2 cellular contexts compared by ENCODE assay signal in the genomic region with DNA sequence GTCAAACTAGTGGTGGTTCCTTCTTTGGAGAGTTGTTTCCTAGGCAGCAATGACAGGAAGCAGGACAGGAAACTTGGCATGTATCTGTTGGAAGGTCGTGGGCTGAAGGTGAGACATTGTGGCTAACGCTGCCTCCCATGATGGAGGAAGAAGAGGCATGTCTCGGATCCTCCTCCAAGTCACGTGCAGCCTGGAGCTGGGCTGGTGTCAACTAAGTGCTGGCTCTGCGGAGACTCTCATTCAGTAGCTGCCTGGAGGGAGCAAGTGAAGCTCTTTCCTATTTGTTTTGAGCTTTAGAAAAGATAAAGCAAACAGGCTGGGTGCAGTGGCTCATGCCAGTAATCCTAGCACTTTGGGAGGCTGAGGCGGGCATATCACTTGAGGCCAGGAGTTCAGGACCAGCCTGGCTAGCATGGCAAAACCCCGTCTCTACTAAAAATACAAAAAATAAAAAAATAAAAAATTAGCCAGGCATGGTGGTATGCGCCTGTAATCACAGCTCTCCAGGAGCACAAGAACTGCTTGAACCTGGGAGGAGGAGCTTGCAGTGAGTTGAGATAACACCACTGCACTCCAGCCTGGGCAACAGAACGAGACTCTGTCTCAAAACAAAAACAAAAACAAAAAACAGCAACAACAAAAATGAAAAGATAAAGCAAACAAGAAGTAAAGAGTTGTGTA.
TF ChIP-seq lines count a peak whose summit lies in the region.

No MANE protein-coding gene starts in this region.

TF ChIP-seq in K562, 482 proteins besides CTCF, POLR2A, EP300 and RAD21 (continues in another document):
- TF ChIP-seq, protein P1, sequence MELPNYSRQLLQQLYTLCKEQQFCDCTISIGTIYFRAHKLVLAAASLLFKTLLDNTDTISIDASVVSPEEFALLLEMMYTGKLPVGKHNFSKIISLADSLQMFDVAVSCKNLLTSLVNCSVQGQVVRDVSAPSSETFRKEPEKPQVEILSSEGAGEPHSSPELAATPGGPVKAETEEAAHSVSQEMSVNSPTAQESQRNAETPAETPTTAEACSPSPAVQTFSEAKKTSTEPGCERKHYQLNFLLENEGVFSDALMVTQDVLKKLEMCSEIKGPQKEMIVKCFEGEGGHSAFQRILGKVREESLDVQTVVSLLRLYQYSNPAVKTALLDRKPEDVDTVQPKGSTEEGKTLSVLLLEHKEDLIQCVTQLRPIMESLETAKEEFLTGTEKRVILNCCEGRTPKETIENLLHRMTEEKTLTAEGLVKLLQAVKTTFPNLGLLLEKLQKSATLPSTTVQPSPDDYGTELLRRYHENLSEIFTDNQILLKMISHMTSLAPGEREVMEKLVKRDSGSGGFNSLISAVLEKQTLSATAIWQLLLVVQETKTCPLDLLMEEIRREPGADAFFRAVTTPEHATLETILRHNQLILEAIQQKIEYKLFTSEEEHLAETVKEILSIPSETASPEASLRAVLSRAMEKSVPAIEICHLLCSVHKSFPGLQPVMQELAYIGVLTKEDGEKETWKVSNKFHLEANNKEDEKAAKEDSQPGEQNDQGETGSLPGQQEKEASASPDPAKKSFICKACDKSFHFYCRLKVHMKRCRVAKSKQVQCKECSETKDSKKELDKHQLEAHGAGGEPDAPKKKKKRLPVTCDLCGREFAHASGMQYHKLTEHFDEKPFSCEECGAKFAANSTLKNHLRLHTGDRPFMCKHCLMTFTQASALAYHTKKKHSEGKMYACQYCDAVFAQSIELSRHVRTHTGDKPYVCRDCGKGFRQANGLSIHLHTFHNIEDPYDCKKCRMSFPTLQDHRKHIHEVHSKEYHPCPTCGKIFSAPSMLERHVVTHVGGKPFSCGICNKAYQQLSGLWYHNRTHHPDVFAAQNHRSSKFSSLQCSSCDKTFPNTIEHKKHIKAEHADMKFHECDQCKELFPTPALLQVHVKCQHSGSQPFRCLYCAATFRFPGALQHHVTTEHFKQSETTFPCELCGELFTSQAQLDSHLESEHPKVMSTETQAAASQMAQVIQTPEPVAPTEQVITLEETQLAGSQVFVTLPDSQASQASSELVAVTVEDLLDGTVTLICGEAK (IDR thresholded peaks at IDR 0.05): 0 out of 2 replicates have a peak, but pooled peaks have one; percentile 13
- TF ChIP-seq, protein P1 (CRISPR knock-in tag; IDR thresholded peaks at IDR 0.05): no peak
- TF ChIP-seq XRCC5 (IDR thresholded peaks at IDR 0.05; ENCODE audit: low read depth, low read length): no peak
- TF ChIP-seq NEUROD1 (IDR thresholded peaks at IDR 0.05; ENCODE audit: borderline replicate concordance, low read depth, low read length, partially characterized antibody): no peak
- TF ChIP-seq, protein P2, sequence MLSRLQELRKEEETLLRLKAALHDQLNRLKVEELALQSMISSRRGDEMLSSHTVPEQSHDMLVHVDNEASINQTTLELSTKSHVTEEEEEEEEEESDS (CRISPR knock-in tag; IDR thresholded peaks at IDR 0.05): no peak
- no peak for TF ChIP-seq JUNB (CRISPR knock-in tag; conservative IDR thresholded peaks at IDR 0.05)
- TF ChIP-seq ZC3H11A (IDR thresholded peaks at IDR 0.05; ENCODE audit: low read depth, low read length): no peak
- no peak for TF ChIP-seq SAFB (IDR thresholded peaks at IDR 0.05; ENCODE audit: borderline replicate concordance, low read depth, low read length)
- peak in 1 of 2 experiments; percentile 14; a peak in 1 of 4 replicates for TF ChIP-seq KDM1A (IDR thresholded peaks at IDR 0.05)
- TF ChIP-seq HCFC1 (IDR thresholded peaks at IDR 0.05; ENCODE audit: low read depth, low read length): no peak
- TF ChIP-seq, protein P3, sequence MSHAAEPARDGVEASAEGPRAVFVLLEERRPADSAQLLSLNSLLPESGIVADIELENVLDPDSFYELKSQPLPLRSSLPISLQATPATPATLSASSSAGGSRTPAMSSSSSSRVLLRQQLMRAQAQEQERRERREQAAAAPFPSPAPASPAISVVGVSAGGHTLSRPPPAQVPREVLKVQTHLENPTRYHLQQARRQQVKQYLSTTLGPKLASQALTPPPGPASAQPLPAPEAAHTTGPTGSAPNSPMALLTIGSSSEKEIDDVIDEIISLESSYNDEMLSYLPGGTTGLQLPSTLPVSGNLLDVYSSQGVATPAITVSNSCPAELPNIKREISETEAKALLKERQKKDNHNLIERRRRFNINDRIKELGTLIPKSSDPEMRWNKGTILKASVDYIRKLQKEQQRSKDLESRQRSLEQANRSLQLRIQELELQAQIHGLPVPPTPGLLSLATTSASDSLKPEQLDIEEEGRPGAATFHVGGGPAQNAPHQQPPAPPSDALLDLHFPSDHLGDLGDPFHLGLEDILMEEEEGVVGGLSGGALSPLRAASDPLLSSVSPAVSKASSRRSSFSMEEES (CRISPR knock-in tag; IDR thresholded peaks at IDR 0.05): peak; percentile 36; the same call in 1 of the 2 replicates
- 0 out of 4 replicates have a peak, but pooled peaks of 1 of the 2 experiments have one; percentile 20 for TF ChIP-seq RCOR1 (IDR thresholded peaks at IDR 0.05; ENCODE audit: borderline replicate concordance in 1 of 2, low read depth in 2 of 2, low read length in 2 of 2)
- TF ChIP-seq SNRNP70 (optimal IDR thresholded peaks at IDR 0.05; ENCODE audit: low read depth, low read length): no peak
- no peak for TF ChIP-seq ZFP1 (CRISPR knock-in tag; IDR thresholded peaks at IDR 0.05)
- TF ChIP-seq SIRT6 (IDR thresholded peaks at IDR 0.05; ENCODE audit: low read depth, low read length): no peak

TF ChIP-seq in HepG2, 621 proteins besides CTCF, POLR2A, EP300 and RAD21 (continues in another document):
- TF ChIP-seq, protein P4, sequence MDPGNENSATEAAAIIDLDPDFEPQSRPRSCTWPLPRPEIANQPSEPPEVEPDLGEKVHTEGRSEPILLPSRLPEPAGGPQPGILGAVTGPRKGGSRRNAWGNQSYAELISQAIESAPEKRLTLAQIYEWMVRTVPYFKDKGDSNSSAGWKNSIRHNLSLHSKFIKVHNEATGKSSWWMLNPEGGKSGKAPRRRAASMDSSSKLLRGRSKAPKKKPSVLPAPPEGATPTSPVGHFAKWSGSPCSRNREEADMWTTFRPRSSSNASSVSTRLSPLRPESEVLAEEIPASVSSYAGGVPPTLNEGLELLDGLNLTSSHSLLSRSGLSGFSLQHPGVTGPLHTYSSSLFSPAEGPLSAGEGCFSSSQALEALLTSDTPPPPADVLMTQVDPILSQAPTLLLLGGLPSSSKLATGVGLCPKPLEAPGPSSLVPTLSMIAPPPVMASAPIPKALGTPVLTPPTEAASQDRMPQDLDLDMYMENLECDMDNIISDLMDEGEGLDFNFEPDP (CRISPR knock-in tag; conservative IDR thresholded peaks at IDR 0.05): 0 out of 2 replicates have a peak, but pooled peaks have one; percentile 64
- TF ChIP-seq ZKSCAN8 (CRISPR knock-in tag; IDR thresholded peaks at IDR 0.05; ENCODE audit: borderline replicate concordance) (peak; percentile 40; the same call in 1 of the 2 replicates), ZNF841 (CRISPR knock-in tag; IDR thresholded peaks at IDR 0.05; ENCODE audit: borderline replicate concordance) (no peak), PHB2 (IDR thresholded peaks at IDR 0.05; ENCODE audit: partially characterized antibody) (no peak), POLR2AphosphoS2 (IDR thresholded peaks at IDR 0.05; ENCODE audit: low read depth, low read length) (no peak), BHLHE40 (IDR thresholded peaks at IDR 0.05; ENCODE audit: low read length) (peak; percentile 57; the same call in 1 of the 2 replicates), RBM39 (IDR thresholded peaks at IDR 0.05; ENCODE audit: low read depth, low read length, poor library complexity, severe bottlenecking) (no peak), CBX1 (IDR thresholded peaks at IDR 0.05; ENCODE audit: low read depth) (no peak)
- TF ChIP-seq, protein P5, sequence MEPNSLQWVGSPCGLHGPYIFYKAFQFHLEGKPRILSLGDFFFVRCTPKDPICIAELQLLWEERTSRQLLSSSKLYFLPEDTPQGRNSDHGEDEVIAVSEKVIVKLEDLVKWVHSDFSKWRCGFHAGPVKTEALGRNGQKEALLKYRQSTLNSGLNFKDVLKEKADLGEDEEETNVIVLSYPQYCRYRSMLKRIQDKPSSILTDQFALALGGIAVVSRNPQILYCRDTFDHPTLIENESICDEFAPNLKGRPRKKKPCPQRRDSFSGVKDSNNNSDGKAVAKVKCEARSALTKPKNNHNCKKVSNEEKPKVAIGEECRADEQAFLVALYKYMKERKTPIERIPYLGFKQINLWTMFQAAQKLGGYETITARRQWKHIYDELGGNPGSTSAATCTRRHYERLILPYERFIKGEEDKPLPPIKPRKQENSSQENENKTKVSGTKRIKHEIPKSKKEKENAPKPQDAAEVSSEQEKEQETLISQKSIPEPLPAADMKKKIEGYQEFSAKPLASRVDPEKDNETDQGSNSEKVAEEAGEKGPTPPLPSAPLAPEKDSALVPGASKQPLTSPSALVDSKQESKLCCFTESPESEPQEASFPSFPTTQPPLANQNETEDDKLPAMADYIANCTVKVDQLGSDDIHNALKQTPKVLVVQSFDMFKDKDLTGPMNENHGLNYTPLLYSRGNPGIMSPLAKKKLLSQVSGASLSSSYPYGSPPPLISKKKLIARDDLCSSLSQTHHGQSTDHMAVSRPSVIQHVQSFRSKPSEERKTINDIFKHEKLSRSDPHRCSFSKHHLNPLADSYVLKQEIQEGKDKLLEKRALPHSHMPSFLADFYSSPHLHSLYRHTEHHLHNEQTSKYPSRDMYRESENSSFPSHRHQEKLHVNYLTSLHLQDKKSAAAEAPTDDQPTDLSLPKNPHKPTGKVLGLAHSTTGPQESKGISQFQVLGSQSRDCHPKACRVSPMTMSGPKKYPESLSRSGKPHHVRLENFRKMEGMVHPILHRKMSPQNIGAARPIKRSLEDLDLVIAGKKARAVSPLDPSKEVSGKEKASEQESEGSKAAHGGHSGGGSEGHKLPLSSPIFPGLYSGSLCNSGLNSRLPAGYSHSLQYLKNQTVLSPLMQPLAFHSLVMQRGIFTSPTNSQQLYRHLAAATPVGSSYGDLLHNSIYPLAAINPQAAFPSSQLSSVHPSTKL (CRISPR knock-in tag; IDR thresholded peaks at IDR 0.05): peak; percentile 11; the same call in 1 of the 2 replicates
- TF ChIP-seq, protein P6, sequence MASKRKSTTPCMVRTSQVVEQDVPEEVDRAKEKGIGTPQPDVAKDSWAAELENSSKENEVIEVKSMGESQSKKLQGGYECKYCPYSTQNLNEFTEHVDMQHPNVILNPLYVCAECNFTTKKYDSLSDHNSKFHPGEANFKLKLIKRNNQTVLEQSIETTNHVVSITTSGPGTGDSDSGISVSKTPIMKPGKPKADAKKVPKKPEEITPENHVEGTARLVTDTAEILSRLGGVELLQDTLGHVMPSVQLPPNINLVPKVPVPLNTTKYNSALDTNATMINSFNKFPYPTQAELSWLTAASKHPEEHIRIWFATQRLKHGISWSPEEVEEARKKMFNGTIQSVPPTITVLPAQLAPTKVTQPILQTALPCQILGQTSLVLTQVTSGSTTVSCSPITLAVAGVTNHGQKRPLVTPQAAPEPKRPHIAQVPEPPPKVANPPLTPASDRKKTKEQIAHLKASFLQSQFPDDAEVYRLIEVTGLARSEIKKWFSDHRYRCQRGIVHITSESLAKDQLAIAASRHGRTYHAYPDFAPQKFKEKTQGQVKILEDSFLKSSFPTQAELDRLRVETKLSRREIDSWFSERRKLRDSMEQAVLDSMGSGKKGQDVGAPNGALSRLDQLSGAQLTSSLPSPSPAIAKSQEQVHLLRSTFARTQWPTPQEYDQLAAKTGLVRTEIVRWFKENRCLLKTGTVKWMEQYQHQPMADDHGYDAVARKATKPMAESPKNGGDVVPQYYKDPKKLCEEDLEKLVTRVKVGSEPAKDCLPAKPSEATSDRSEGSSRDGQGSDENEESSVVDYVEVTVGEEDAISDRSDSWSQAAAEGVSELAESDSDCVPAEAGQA (IDR thresholded peaks at IDR 0.05; ENCODE audit: low read depth): no peak
- TF ChIP-seq, protein P6 (CRISPR knock-in tag; IDR thresholded peaks at IDR 0.05; ENCODE audit: borderline replicate concordance): no peak
